ENCODE assay signal across 1 cellular context in the genomic region with DNA sequence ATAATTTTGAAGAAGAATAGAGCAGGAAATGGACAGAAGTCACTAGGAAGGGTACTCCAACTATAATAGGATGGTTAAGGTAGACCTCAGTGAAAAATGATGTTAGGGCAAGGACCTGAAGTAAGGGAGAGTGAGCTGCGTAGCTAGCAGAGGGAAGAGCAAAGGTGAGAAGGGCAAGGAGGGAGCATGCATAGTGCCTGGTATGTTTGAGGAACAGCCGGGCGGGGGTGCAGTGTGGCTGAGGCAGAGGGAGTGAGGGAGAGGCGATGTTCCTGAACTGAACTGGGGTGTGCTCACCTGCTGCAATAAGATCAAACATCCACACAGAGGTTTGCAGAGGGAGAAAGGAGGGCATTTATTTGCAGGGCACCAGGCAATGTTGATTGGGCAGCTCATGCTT.
TF ChIP-seq lines count a peak whose summit lies in the region.

No MANE protein-coding gene starts in this region.

TF ChIP-seq in H1, 55 proteins besides CTCF, POLR2A, EP300 and RAD21 (continued from another document):
- no peak for TF ChIP-seq POU5F1 (IDR thresholded peaks at IDR 0.05; ENCODE audit: low read depth, low read length)
- no peak for TF ChIP-seq RFX5 (IDR thresholded peaks at IDR 0.05; ENCODE audit: borderline replicate concordance, low read depth, low read length)
